25 cellular contexts compared by ENCODE assay signal in genomic region chr1:56204206-56204605, GRCh38.
"Had no signal": no experiment of that assay in that cellular context is flagged by ENCODE, and none has a peak within 500 bp of the region (broad histone marks: within the 10 kb centered on the region; RNA-seq: fewer than 3 reads in every experiment).

No MANE protein-coding gene starts in this region.

- H3K9ac ChIP-seq: neural progenitor cell had no signal

- H3K9me3 ChIP-seq: pancreas, prostate gland, right lobe of liver, thoracic aorta, thyroid gland had no signal

- H2AFZ ChIP-seq: neural progenitor cell had no signal

- H3K27me3 ChIP-seq: neural progenitor cell, pancreas, right lobe of liver, sigmoid colon, stomach, thyroid gland, tibial nerve, upper lobe of left lung, vagina had no signal

- H3K27me3 Mint-ChIP-seq: stimulated activated naive CD8-positive, alpha-beta T cell treated with anti-CD3 and anti-CD28 coated beads, Interleukin-15, Interleukin-2, amounts not matched to agents 100 ng/mL and 50 ng/mL, for 24 hours had no signal

- H3K4me2 ChIP-seq: neural progenitor cell had no signal

- H3K9me3 Mint-ChIP-seq: natural killer cell; stimulated activated effector memory CD8-positive, alpha-beta T cell treated with anti-CD3 and anti-CD28 coated beads, Interleukin-12 subunit alpha, Interleukin-12 subunit beta, amount 100 ng/mL, for 72 hours; stimulated activated naive CD8-positive, alpha-beta T cell treated with anti-CD3 and anti-CD28 coated beads, Interleukin-15, Interleukin-2, amounts not matched to agents 100 ng/mL and 50 ng/mL, for 24 hours had no signal

- H3K27ac ChIP-seq: neural progenitor cell, pancreas, prostate gland, right lobe of liver, sigmoid colon, stomach, thoracic aorta, thyroid gland, tibial nerve, upper lobe of left lung, vagina had no signal

- H3K4me1 Mint-ChIP-seq: natural killer cell; stimulated activated effector memory CD8-positive, alpha-beta T cell treated with anti-CD3 and anti-CD28 coated beads, Interleukin-12 subunit alpha, Interleukin-12 subunit beta, amount 100 ng/mL, for 72 hours had no signal

- DNase-seq: natural killer cell; occipital lobe; pancreas; right cardiac atrium; right lobe of liver; sigmoid colon; small intestine; stimulated activated CD4-positive, alpha-beta T cell treated with anti-CD3 and anti-CD28 coated beads, Interleukin-15, amount 100 ng/mL, for 24 hours; stimulated activated CD4-positive, alpha-beta T cell treated with anti-CD3 and anti-CD28 coated beads, Interleukin-2, amount 100 ng/mL, for 24 hours; stimulated activated CD4-positive, alpha-beta T cell treated with anti-CD3 and anti-CD28 coated beads, Interleukin-2, amount 100 ng/mL, for 48 hours; stimulated activated CD4-positive, alpha-beta T cell treated with anti-CD3 and anti-CD28 coated beads, Interleukin-4, amount 100 ng/mL, for 24 hours; stimulated activated naive B cell treated with anti-CD40 and anti-IgM and Interleukin-4, amounts not matched to agents 10 μg/mL and 1 μg/mL and 100 μg/mL, for 72 hours; stimulated activated naive CD4-positive, alpha-beta T cell treated with Interleukin-2 at 50 U/mL for 16 hours; stomach; thyroid gland; trophoblast cell; upper lobe of left lung had no signal

- H3K36me3 Mint-ChIP-seq: natural killer cell; stimulated activated effector memory CD8-positive, alpha-beta T cell treated with anti-CD3 and anti-CD28 coated beads, Interleukin-12 subunit alpha, Interleukin-12 subunit beta, amount 100 ng/mL, for 72 hours had no signal

- H3K4me1 ChIP-seq: pancreas, prostate gland, right lobe of liver, stomach, upper lobe of left lung had no signal

- H3K27ac Mint-ChIP-seq: natural killer cell; neural progenitor cell; stimulated activated effector memory CD8-positive, alpha-beta T cell treated with anti-CD3 and anti-CD28 coated beads, Interleukin-12 subunit alpha, Interleukin-12 subunit beta, amount 100 ng/mL, for 72 hours; stimulated activated naive B cell treated with anti-CD40 and anti-IgM and Interleukin-4, amounts not matched to agents 10 μg/mL and 1 μg/mL and 100 μg/mL, for 72 hours; stimulated activated naive CD8-positive, alpha-beta T cell treated with anti-CD3 and anti-CD28 coated beads, Interleukin-15, Interleukin-2, amounts not matched to agents 100 ng/mL and 50 ng/mL, for 24 hours had no signal

- H3K4me3 ChIP-seq: neural progenitor cell, pancreas, prostate gland, right lobe of liver, sigmoid colon, stomach, thoracic aorta, thyroid gland, tibial nerve, upper lobe of left lung, vagina had no signal

- H3K4me3 Mint-ChIP-seq: natural killer cell; nephron; neural progenitor cell; stimulated activated effector memory CD8-positive, alpha-beta T cell treated with anti-CD3 and anti-CD28 coated beads, Interleukin-12 subunit alpha, Interleukin-12 subunit beta, amount 100 ng/mL, for 72 hours; stimulated activated naive B cell treated with anti-CD40 and anti-IgM and Interleukin-4, amounts not matched to agents 10 μg/mL and 1 μg/mL and 100 μg/mL, for 72 hours; stimulated activated naive CD8-positive, alpha-beta T cell treated with anti-CD3 and anti-CD28 coated beads, Interleukin-15, Interleukin-2, amounts not matched to agents 100 ng/mL and 50 ng/mL, for 24 hours had no signal
